8 cellular contexts compared by ENCODE assay signal in the genomic region with DNA sequence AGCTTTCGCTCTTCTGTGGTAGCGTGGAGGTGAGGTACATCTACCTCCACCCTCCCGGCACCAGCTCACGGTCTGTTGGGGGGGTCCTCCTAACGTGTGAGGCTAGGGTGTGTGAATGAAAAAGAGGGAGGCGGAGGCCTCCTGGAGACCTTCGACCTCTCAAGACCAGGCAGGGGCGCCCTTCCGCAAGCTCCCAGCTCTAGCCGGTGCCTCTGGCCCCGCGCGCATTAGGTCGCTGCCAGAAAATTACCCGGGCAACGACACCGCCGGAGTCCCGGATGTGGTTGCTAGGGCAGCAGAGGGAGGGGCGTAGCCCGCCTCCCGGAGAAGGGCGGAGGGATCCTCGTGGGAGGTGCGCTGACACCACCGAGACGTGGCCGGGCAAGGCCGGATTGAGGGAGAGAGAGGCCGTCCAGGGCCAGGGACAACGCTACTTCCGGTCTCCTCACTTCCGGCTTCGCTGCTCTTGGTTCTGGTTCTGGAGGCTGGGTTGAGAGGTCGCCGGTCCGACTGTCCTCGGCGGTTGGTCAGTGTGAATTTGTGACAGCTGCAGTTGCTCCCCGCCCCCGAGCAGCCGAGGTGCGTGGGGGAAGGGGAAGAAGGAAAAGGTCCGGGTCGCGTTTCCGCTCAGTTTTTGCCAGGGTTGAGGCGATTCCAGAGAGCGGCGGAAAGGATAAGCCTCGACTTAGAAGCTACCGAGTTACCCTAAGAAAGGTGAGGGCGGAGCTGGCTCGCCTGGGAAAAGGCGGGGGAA. TPM values are rescaled to one million over a fixed set of nuclear protein-coding genes. Genes with fewer than 3 reads are reported as not detected.
DNase-seq lines count a peak whose midpoint lies in the region; ATAC-seq and TF ChIP-seq lines count a peak whose summit lies in the region.

ARFIP1 (plus strand) TSS at position 442 of the 754 bp plus-strand sequence. CDS start 49,680 bp downstream, outside the sequence.
TIGD4 (minus strand) TSS at position 218 of the 754 bp plus-strand sequence. CDS start 8,726 bp downstream, outside the sequence.

- H3K4me1 ChIP-seq in GM23338 (ENCODE audit: insufficient read depth): peaks cover 13% of the 10 kb centered on the region; the same call in 1 of the 2 replicates

- H3K79me2 ChIP-seq in GM23338 (replicated peaks; ENCODE audit: insufficient read depth): peaks cover 53% of the 10 kb centered on the region

- no peaks in the 10 kb centered on the region for H3K9me2 ChIP-seq in GM23338 (ENCODE audit: insufficient read depth)

- peaks cover 8% of the 10 kb centered on the region for H3K27me3 Mint-ChIP-seq in GM23338 (ENCODE audit: insufficient read depth, low read depth, poor library complexity)
- H3K27me3 Mint-ChIP-seq in activated T-helper 2 cell treated with anti-CD3 and anti-CD28 coated beads, Interferon-gamma antibody, Interleukin-2, Interleukin-4, amounts not matched to agents 10 μg/mL and 5 μg/mL and 100 μg/mL, durations not matched to agents 14 hours and 24 hours and 36 hours (ENCODE audit: low read depth): peaks cover 20% of the 10 kb centered on the region
- peaks cover 10 to 13% of the 10 kb centered on the region in 2 donors for H3K27me3 Mint-ChIP-seq in natural killer cell treated with Interleukin-12 subunit alpha and Interleukin-12 subunit beta and Interleukin-15 and Interleukin-18, amount 100 ng/mL, for 72 hours

- H3K27ac ChIP-seq in GM23338 (ENCODE audit: low read depth): peak within 1 kb of the TSS; percentile 93

- H4K20me1 ChIP-seq in GM23338 (replicated peaks; ENCODE audit: insufficient read depth): peaks cover 4% of the 10 kb centered on the region; the same call in 1 of the 2 replicates

- H2AFZ ChIP-seq in GM23338: peak within 1 kb of the TSS; percentile 98

- H3K4me3 Mint-ChIP-seq in GM23338: peak within 1 kb of the TSS; percentile 99
- H3K4me3 Mint-ChIP-seq in activated T-helper 2 cell treated with anti-CD3 and anti-CD28 coated beads, Interferon-gamma antibody, Interleukin-2, Interleukin-4, amounts not matched to agents 10 μg/mL and 5 μg/mL and 100 μg/mL, durations not matched to agents 14 hours and 24 hours and 36 hours (ENCODE audit: low read depth): peak within 1 kb of the TSS; percentile 96
- peak within 1 kb of the TSS; percentile 98 for H3K4me3 Mint-ChIP-seq in natural killer cell treated with Interleukin-12 subunit alpha and Interleukin-12 subunit beta and Interleukin-15 and Interleukin-18, amount 100 ng/mL, for 72 hours

- TF ChIP-seq CTCF in GM23338 (conservative IDR thresholded peaks at IDR 0.05; ENCODE audit: low read depth in 2 of 2) (peak; percentile 43 to 70), fibroblast of pulmonary artery (IDR thresholded peaks at IDR 0.05; ENCODE audit: low read length, missing control alignments) (peak; percentile 18)

- peaks cover 3% of the 10 kb centered on the region; the same call in 1 of the 3 replicates for H3K36me3 Mint-ChIP-seq in GM23338 (ENCODE audit: low read depth)
- H3K36me3 Mint-ChIP-seq in activated T-helper 2 cell treated with anti-CD3 and anti-CD28 coated beads, Interferon-gamma antibody, Interleukin-2, Interleukin-4, amounts not matched to agents 10 μg/mL and 5 μg/mL and 100 μg/mL, durations not matched to agents 14 hours and 24 hours and 36 hours (ENCODE audit: low read depth): peaks cover 2% of the 10 kb centered on the region
- H3K36me3 Mint-ChIP-seq in natural killer cell treated with Interleukin-12 subunit alpha and Interleukin-12 subunit beta and Interleukin-15 and Interleukin-18, amount 100 ng/mL, for 72 hours: no peaks in the 10 kb centered on the region

- H3K4me2 ChIP-seq in GM23338: peak within 1 kb of the TSS; percentile 86

- intact Hi-C loops in activated T-helper 2 cell treated with anti-CD3 and anti-CD28 coated beads, Interferon-gamma antibody, Interleukin-2, Interleukin-4, amounts not matched to agents 10 μg/mL and 5 μg/mL and 100 μg/mL, durations not matched to agents 14 hours and 24 hours and 36 hours (cut with micrococcal nuclease): loop anchor here (1.0 to 10.0 kb wide), 7 partner anchors 28 to 1680 kb away; partner anchors contain the start of genes FBXW7, GATB and RPS3A

- H3K9me3 Mint-ChIP-seq in GM23338: no peaks in the 10 kb centered on the region
- H3K9me3 Mint-ChIP-seq in activated T-helper 2 cell treated with anti-CD3 and anti-CD28 coated beads, Interferon-gamma antibody, Interleukin-2, Interleukin-4, amounts not matched to agents 10 μg/mL and 5 μg/mL and 100 μg/mL, durations not matched to agents 14 hours and 24 hours and 36 hours: no peaks in the 10 kb centered on the region
- no peaks in the 10 kb centered on the region for H3K9me3 Mint-ChIP-seq in natural killer cell treated with Interleukin-12 subunit alpha and Interleukin-12 subunit beta and Interleukin-15 and Interleukin-18, amount 100 ng/mL, for 72 hours

- peaks cover 5% of the 10 kb centered on the region; the same call in 1 of the 2 replicates for H3F3A ChIP-seq in GM23338 (replicated peaks; ENCODE audit: low read depth)

- H3K36me3 ChIP-seq in GM23338 (ENCODE audit: insufficient read depth): no peaks in the 10 kb centered on the region

- H3K27me3 ChIP-seq in GM23338 (ENCODE audit: insufficient read depth): no peaks in the 10 kb centered on the region

- H3K27ac Mint-ChIP-seq in GM23338: peak within 1 kb of the TSS; percentile 98
- H3K27ac Mint-ChIP-seq in activated T-helper 2 cell treated with anti-CD3 and anti-CD28 coated beads, Interferon-gamma antibody, Interleukin-2, Interleukin-4, amounts not matched to agents 10 μg/mL and 5 μg/mL and 100 μg/mL, durations not matched to agents 14 hours and 24 hours and 36 hours: peak within 1 kb of the TSS; percentile 94
- H3K27ac Mint-ChIP-seq in natural killer cell treated with Interleukin-12 subunit alpha and Interleukin-12 subunit beta and Interleukin-15 and Interleukin-18, amount 100 ng/mL, for 72 hours: peak within 1 kb of the TSS; percentile 88 to 97

- DNase-seq in EL (peak; percentile 97), GM23338 (ENCODE audit: low spot score) (peak; percentile 98), LHCN-M2 (ENCODE audit: low read depth) (peak; percentile 97), RPMI7951 (ENCODE audit: low read depth) (peak; percentile 95), fibroblast of pulmonary artery (ENCODE audit: low read depth) (peak; percentile 98)
- peak; percentile 95 for DNase-seq in activated T-helper 2 cell treated with anti-CD3 and anti-CD28 coated beads, Interferon-gamma antibody, Interleukin-2, Interleukin-4, amounts not matched to agents 10 μg/mL and 5 μg/mL and 100 μg/mL, durations not matched to agents 14 hours and 24 hours and 36 hours (ENCODE audit: low spot score)
- peak; percentile 98 for DNase-seq in natural killer cell treated with Interleukin-12 subunit alpha and Interleukin-12 subunit beta and Interleukin-15 and Interleukin-18, amount 100 ng/mL, for 72 hours (ENCODE audit: low spot score)
- DNase-seq in stimulated activated naive CD8-positive, alpha-beta T cell treated with anti-CD3 and anti-CD28 coated beads, Interleukin-15, Interleukin-2, amounts not matched to agents 100 U/mL and 50 U/mL, for 24 hours: peak; percentile 95

- ATAC-seq in GM23338: peak; percentile 92
- peak; percentile 98 to 100 for ATAC-seq in natural killer cell treated with Interleukin-12 subunit alpha and Interleukin-12 subunit beta and Interleukin-15 and Interleukin-18, amount 100 ng/mL, for 72 hours
- ATAC-seq in stimulated activated naive CD8-positive, alpha-beta T cell treated with anti-CD3 and anti-CD28 coated beads, Interleukin-15, Interleukin-2, amounts not matched to agents 100 U/mL and 50 U/mL, for 24 hours: peak; percentile 95

- H3K4me3 ChIP-seq in GM23338 (peak within 1 kb of the TSS; percentile 86), fibroblast of pulmonary artery (replicated peaks; ENCODE audit: low read depth, low read length) (peak within 1 kb of the TSS; percentile 86)

- H3K4me1 Mint-ChIP-seq in GM23338: peaks cover 23% of the 10 kb centered on the region
- H3K4me1 Mint-ChIP-seq in activated T-helper 2 cell treated with anti-CD3 and anti-CD28 coated beads, Interferon-gamma antibody, Interleukin-2, Interleukin-4, amounts not matched to agents 10 μg/mL and 5 μg/mL and 100 μg/mL, durations not matched to agents 14 hours and 24 hours and 36 hours (ENCODE audit: low read depth): peaks cover 42% of the 10 kb centered on the region
- peaks cover 31 to 41% of the 10 kb centered on the region in 2 donors for H3K4me1 Mint-ChIP-seq in natural killer cell treated with Interleukin-12 subunit alpha and Interleukin-12 subunit beta and Interleukin-15 and Interleukin-18, amount 100 ng/mL, for 72 hours (ENCODE audit: low read depth in 2 of 2)

RNA-seq across cellular contexts. Expression of gene ARFIP1, which starts in this region (rescaled TPM):
- total RNA-seq in GM23338 (2014; rRNA removed; shearing (Covaris generic)): 42.8 and 49.6 TPM in 2 replicates
- polyA plus RNA-seq in GM23338 (2016; fragmentation: Nextera tagmentation; extraction: Ambion mirVana): 43.8 and 46.0 TPM in 2 replicates
- 45.1 and 48.0 TPM in 2 replicates for total RNA-seq in LHCN-M2 (2014; rRNA removed)
- polyA plus RNA-seq in LHCN-M2 (2012): 14.6 TPM
- total RNA-seq in RPMI7951 (2014; rRNA removed; shearing (Covaris generic)): 39.7 and 52.7 TPM in 2 replicates
- 16.6 and 16.7 TPM in 2 replicates for total RNA-seq in activated T-helper 2 cell treated with anti-CD3 and anti-CD28 coated beads, Interferon-gamma antibody, Interleukin-2, Interleukin-4, amounts not matched to agents 10 μg/mL and 5 μg/mL and 100 μg/mL, durations not matched to agents 14 hours and 24 hours and 36 hours
- 10 to 100 TPM; 17.8 to 21.0 TPM for total RNA-seq in natural killer cell treated with Interleukin-12 subunit alpha and Interleukin-12 subunit beta and Interleukin-15 and Interleukin-18, amount 100 ng/mL, for 72 hours

RNA-seq across cellular contexts. Expression of gene TIGD4, which starts in this region (rescaled TPM):
- 1.7 and 2.8 TPM in 2 replicates for total RNA-seq in GM23338 (2014; rRNA removed; shearing (Covaris generic))
- 1.3 and 1.6 TPM in 2 replicates for polyA plus RNA-seq in GM23338 (2016; fragmentation: Nextera tagmentation; extraction: Ambion mirVana)
- total RNA-seq in LHCN-M2 (2014; rRNA removed): 0.06 and 0.63 TPM in 2 replicates
- polyA plus RNA-seq in LHCN-M2 (2012): 0.02 TPM
- under 0.01 and 0.10 TPM in 2 replicates for total RNA-seq in RPMI7951 (2014; rRNA removed; shearing (Covaris generic))
- 0.23 and 0.28 TPM in 2 replicates for total RNA-seq in activated T-helper 2 cell treated with anti-CD3 and anti-CD28 coated beads, Interferon-gamma antibody, Interleukin-2, Interleukin-4, amounts not matched to agents 10 μg/mL and 5 μg/mL and 100 μg/mL, durations not matched to agents 14 hours and 24 hours and 36 hours
- total RNA-seq in natural killer cell treated with Interleukin-12 subunit alpha and Interleukin-12 subunit beta and Interleukin-15 and Interleukin-18, amount 100 ng/mL, for 72 hours: under 1 TPM; 0.36 to 0.45 TPM

Comparison
In these comparisons a context has a peak if more than half of its experiments do, and no peak if none do; other contexts are left out.
1. Peak in every context shown above with its lines: DNase-seq, ATAC-seq, H3K4me3 ChIP-seq and H3K27ac ChIP-seq.